In the genomic region with DNA sequence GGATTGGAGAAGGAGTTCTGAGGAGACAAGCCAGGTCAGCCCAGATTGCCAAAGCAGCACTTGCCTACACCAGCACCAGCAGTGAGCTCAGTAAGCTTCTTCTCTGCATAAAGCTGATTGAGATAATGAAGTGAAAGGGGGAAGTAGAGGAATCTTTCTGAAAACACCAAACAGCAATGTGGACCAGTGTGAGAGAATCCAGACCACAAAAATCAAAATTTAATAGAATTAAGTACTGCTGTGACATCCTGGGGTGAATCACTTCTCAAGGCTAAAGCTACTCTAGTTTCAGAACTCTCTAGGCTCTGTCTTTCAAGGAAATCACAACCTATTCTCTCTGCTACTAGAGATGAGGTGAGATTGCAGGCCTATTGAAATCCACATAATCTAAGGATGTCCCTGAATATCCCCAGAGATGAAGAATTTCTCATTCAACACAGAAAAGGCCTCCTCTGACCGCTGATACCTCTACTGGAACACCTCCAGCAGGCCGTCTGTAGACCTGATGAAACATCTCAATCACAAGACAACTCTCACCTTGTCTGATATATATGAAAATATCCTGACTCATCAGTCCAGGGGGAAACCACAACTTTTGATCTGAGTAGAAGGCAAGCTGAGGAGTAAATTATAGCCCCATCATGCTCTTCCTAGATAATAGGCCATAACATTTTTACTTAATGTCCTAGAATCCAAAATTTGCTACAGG, we compare ENCODE assay signal across 14 cellular contexts. TPM values are rescaled to one million over a fixed set of nuclear protein-coding genes. Genes with fewer than 3 reads are reported as not detected.
DNase-seq lines count a peak whose midpoint lies in the region; ATAC-seq, FAIRE-seq and TF ChIP-seq lines count a peak whose summit lies in the region.
"Had no signal": no experiment of that assay in that cellular context is flagged by ENCODE, and none has a peak within 500 bp of the region (broad histone marks: within the 10 kb centered on the region; RNA-seq: fewer than 3 reads in every experiment).

A gene (minus strand): TSS at position 127 of the 709 bp plus-strand sequence. CDS start 141 bp downstream, outside the sequence.

- DNase-seq in activated T-cell treated with anti-CD3 and anti-CD28 coated beads, Interleukin-2, amount 50 U/mL, for 24 hours: no peak
- DNase-seq in activated T-cell treated with anti-CD3 and anti-CD28 coated beads, Interleukin-2, amount 50 U/mL, for 1 hour: no peak
- DNase-seq in urothelium cell line (ENCODE audit: low spot score) (peak; percentile 21), Right ventricle myocardium superior (no peak), testis (no peak)
- DNase-seq: GF-D8, NCI-H2107, psoas muscle had no signal

- no peak within 1 kb of the TSS for H3K4me3 Mint-ChIP-seq in activated T-cell treated with anti-CD3 and anti-CD28 coated beads, Interleukin-2, amount 50 U/mL, for 24 hours

- no peaks in the 10 kb centered on the region for H3K4me1 ChIP-seq in testis
- H3K4me1 ChIP-seq: breast epithelium, psoas muscle, SJSA1 had no signal

- H3K27me3 Mint-ChIP-seq in activated T-cell treated with anti-CD3 and anti-CD28 coated beads, Interleukin-2, amount 50 U/mL, for 24 hours: peaks cover 24% of the 10 kb centered on the region

- no peaks in the 10 kb centered on the region for H3K27me3 ChIP-seq in testis

- H3K4me3 ChIP-seq in testis: no peak within 1 kb of the TSS
- H3K4me3 ChIP-seq: breast epithelium, psoas muscle, SJSA1 had no signal

- peak within 1 kb of the TSS; percentile 63 for H3K27ac Mint-ChIP-seq in activated T-cell treated with anti-CD3 and anti-CD28 coated beads, Interleukin-2, amount 50 U/mL, for 24 hours

- TF ChIP-seq POLR2A in testis (IDR thresholded peaks at IDR 0.05): no peak

- H3K36me3 Mint-ChIP-seq in activated T-cell treated with anti-CD3 and anti-CD28 coated beads, Interleukin-2, amount 50 U/mL, for 24 hours (ENCODE audit: low read depth): no peaks in the 10 kb centered on the region

- ATAC-seq in HG02588 (IDR thresholded peaks at IDR 0.05; ENCODE audit: unreplicated experiment): peak; percentile 29
- peak; percentile 52 for ATAC-seq in HG03521 (IDR thresholded peaks at IDR 0.05; ENCODE audit: unreplicated experiment)
- ATAC-seq in Right ventricle myocardium superior (ENCODE audit: poor library complexity): no peak
- no peak for ATAC-seq in esophagus mucosa
- ATAC-seq: psoas muscle had no signal

- H3K4me1 Mint-ChIP-seq in activated T-cell treated with anti-CD3 and anti-CD28 coated beads, Interleukin-2, amount 50 U/mL, for 24 hours (ENCODE audit: low read depth): peaks cover 9% of the 10 kb centered on the region

- TF ChIP-seq CTCF in testis (IDR thresholded peaks at IDR 0.05): no peak

- no peaks in the 10 kb centered on the region for H3K9me3 Mint-ChIP-seq in activated T-cell treated with anti-CD3 and anti-CD28 coated beads, Interleukin-2, amount 50 U/mL, for 24 hours

- H3K36me3 ChIP-seq in testis (ENCODE audit: low read depth, missing control alignments): no peaks in the 10 kb centered on the region
- H3K36me3 ChIP-seq: breast epithelium, SJSA1 had no signal

- H3K9me3 ChIP-seq in testis: no peaks in the 10 kb centered on the region
- H3K9me3 ChIP-seq: breast epithelium, psoas muscle, SJSA1 had no signal

- 85% methylated on average over 2 of the region's 2 CpGs for WGBS in testis, 2 donors

- FAIRE-seq in urothelium cell line (lab: Jason Lieb, UNC): no peak

- no peak within 1 kb of the TSS for H3K27ac ChIP-seq in testis
- H3K27ac ChIP-seq: breast epithelium, psoas muscle, SJSA1 had no signal

- intact Hi-C loops in Right ventricle myocardium superior (cut with DNase I): no loop called here
- intact Hi-C loops in testis (cut with DNase I; ENCODE audit: low total_unique reads): no loop called here

RNA-seq across cellular contexts. Expression of the gene that starts here (rescaled TPM):
- total RNA-seq in Right ventricle myocardium superior: not detected
- total RNA-seq in testis: under 1 TPM; 0.08 to 0.12 TPM
- not detected for polyA plus RNA-seq in testis (ENCODE audit: insufficient read depth, low read depth, low replicate concordance)
- 0.04 TPM for total RNA-seq in esophagus mucosa
- total RNA-seq: activated CD8-positive, alpha-beta memory T cell treated with anti-CD3 and anti-CD28 coated beads for 36 hours; psoas muscle; SJSA1 had no signal
- polyA plus RNA-seq: psoas muscle had no signal

Comparison
In these comparisons a context has a peak if more than half of its experiments do, and no peak if none do; other contexts are left out.
1. ATAC-seq: peak in HG02588 (single experiment) and HG03521 (single experiment); none in Right ventricle myocardium superior (single experiment) and esophagus mucosa (single experiment).